Comparison of ENCODE assay signal across 1 cellular context in genomic region chr15:57256941-57257340, GRCh38.
TF ChIP-seq lines count a peak whose summit lies in the region.

No MANE protein-coding gene starts in this region.

TF ChIP-seq in GM12878, 131 proteins besides CTCF, POLR2A, EP300 and RAD21 (continued from another document):
- TF ChIP-seq ZBTB40 (IDR thresholded peaks at IDR 0.05; ENCODE audit: borderline replicate concordance) (peak; percentile 45; the same call in 1 of the 2 replicates), RELB (IDR thresholded peaks at IDR 0.05; ENCODE audit: low read depth) (no peak)
